In genomic region chr7:7620644-7621210, GRCh38 we compare ENCODE assay signal across 9 cellular contexts.
"Had no signal": no experiment of that assay in that cellular context is flagged by ENCODE, and none has a peak within 500 bp of the region (broad histone marks: within the 10 kb centered on the region; RNA-seq: fewer than 3 reads in every experiment).

No MANE protein-coding gene starts in this region.

- H3K27ac Mint-ChIP-seq: GM23338, HFFc6 had no signal

- FAIRE-seq: H1, HTR-8/SVneo, K562 had no signal

- H3K4me3 ChIP-seq: GM23338, HAP-1, K562 had no signal

- H2AFZ ChIP-seq: GM23338 had no signal

- DNase-seq: H7, HFFc6, IMR-90 had no signal

- H3K4me2 ChIP-seq: GM23338 had no signal

- ATAC-seq: GM23338, HCT116, K562 had no signal

- H3K4me3 Mint-ChIP-seq: GM23338, HFFc6 had no signal

- H3K9me3 Mint-ChIP-seq: HFFc6 had no signal

- H3K36me3 ChIP-seq: HAP-1 had no signal

- H3K9me3 ChIP-seq: HAP-1 had no signal
